Comparison of ENCODE assay signal across 11 cellular contexts in the genomic region with DNA sequence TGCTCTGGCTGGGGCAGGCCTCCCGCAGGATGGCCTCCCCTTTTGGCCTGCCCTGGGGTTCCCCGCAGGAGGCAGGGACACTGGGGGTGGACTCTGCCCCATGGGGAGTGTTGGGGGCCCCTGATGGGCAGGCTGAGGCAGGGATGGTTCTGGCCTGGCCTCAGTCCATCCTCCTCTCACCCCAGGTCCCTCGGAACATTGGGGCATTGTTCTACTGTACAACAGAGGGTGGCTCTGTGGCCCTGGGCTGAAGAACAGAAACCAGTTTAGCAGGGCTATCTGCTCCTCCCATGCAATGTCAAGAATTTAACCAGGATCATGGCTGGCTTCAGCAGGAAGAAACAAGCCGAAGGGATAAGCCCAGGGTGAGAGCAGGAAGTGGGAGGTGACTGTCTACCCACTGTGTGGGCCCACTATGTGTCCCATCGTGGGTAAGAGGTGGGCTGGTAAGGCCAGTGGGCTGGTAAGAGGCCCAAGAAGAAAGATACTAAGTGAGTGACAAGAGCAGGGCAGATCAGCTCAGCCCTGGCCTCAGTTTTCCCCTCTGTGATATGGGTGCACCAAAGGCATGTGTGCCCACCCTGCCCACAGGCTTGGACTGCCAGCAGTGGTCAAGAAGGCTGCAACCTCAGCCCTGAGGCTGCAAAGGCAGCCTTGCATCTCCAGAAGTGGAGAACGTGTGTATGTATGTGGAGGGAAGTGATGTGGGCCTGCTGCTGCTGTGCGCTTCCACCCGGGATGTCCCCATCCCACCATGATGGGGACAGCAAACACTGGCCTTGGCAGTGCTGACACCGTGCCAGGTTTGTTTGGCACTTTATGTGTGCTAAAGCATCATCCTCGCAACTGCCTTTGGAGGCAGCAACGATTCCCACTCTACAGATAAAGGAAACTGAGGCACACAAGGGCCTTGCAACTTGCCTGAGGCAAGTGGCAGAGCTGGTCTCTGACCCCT.
DNase-seq lines count a peak whose midpoint lies in the region; ATAC-seq, FAIRE-seq and TF ChIP-seq lines count a peak whose summit lies in the region.
"Had no signal": no experiment of that assay in that cellular context is flagged by ENCODE, and none has a peak within 500 bp of the region (broad histone marks: within the 10 kb centered on the region; RNA-seq: fewer than 3 reads in every experiment).

No MANE protein-coding gene starts in this region.

- H3K9ac ChIP-seq in K562 (ENCODE audit: insufficient read depth in 1 of 2, low read depth in 2 of 2, low read length in 2 of 2) = no peak overlapping the region

- H3K4me1 ChIP-seq in K562 (replicated peaks in 1 of 2; ENCODE audit: control insufficient read depth in 2 of 2, insufficient read depth in 2 of 2, low read length in 2 of 2) (no peaks in the 10 kb centered on the region), sigmoid colon (peaks cover 0 to 16% (median 0%) of the 10 kb centered on the region in 4 donors), ovary (ENCODE audit: insufficient read depth) (peaks cover 4% of the 10 kb centered on the region)

- no peak overlapping the region for H3K4me3 Mint-ChIP-seq in activated CD4-positive, alpha-beta memory T cell treated with anti-CD3 and anti-CD28 coated beads, Interleukin-2, amount 10 ng/mL, durations not matched to agents 7 days and 5 days
- H3K4me3 Mint-ChIP-seq: activated T-cell treated with anti-CD3 and anti-CD28 coated beads, Interleukin-2, amount 50 U/mL, for 24 hours had no signal

- POLR2A ChIA-PET in K562 (lab: Yijun Ruan, JAX) = no interaction called here
- POLR2A ChIA-PET in activated CD4-positive, alpha-beta memory T cell treated with anti-CD3 and anti-CD28 coated beads, Interleukin-2, amount 10 ng/mL, durations not matched to agents 7 days and 5 days (lab: Charles Lee) = no interaction called here

- BruUV-seq in K562 (replicated peaks; lab: Mats Ljungman, UMichigan) = no TSS peak

- H2AFZ ChIP-seq in K562 (ENCODE audit: low read depth, low read length) = no peak overlapping the region

- H3K4me3 ChIP-seq in K562 (no peak overlapping the region), sigmoid colon (no peak overlapping the region), ovary (no peak overlapping the region)
- H3K4me3 ChIP-seq: heart left ventricle had no signal

- peaks cover 5% of the 10 kb centered on the region for H3K4me1 Mint-ChIP-seq in activated CD4-positive, alpha-beta memory T cell treated with anti-CD3 and anti-CD28 coated beads, Interleukin-2, amount 10 ng/mL, durations not matched to agents 7 days and 5 days

- H3K4me2 ChIP-seq in K562 (ENCODE audit: insufficient read depth, low read length) = no peak overlapping the region

- no peaks in the 10 kb centered on the region for H3K36me3 Mint-ChIP-seq in activated CD4-positive, alpha-beta memory T cell treated with anti-CD3 and anti-CD28 coated beads, Interleukin-2, amount 10 ng/mL, durations not matched to agents 7 days and 5 days (ENCODE audit: low read depth)

- DNase-seq in EH (ENCODE audit: low read depth) (peak; percentile 37), K562 (ENCODE audit: extremely low read depth in 1 of 4, low spot score in 3 of 4) (no peak), islet precursor cell (peak; percentile 94), sigmoid colon (no peak), SHP77 treated with DMSO at 0.1 percent for 48 hours (lab: John Stamatoyannopoulos, UW) (no peak), ovary (no peak), SKM-1 (lab: John Stamatoyannopoulos, UW; ENCODE audit: unreplicated experiment) (no peak)
- DNase-seq in activated CD4-positive, alpha-beta memory T cell treated with anti-CD3 and anti-CD28 coated beads, Interleukin-2, amount 10 ng/mL, durations not matched to agents 7 days and 5 days = no peak
- DNase-seq: activated T-cell treated with anti-CD3 and anti-CD28 coated beads, Interleukin-2, amount 50 U/mL, for 24 hours; T-helper 9 cell had no signal

- in situ Hi-C loops in K562 (cut with MboI) = loop anchor here (10.0 kb wide), 2 partner anchors 168 to 488 kb away; no protein-coding TSS in a partner anchor

- CTCF ChIA-PET in K562 (lab: Yijun Ruan, JAX; ENCODE audit: low intra/inter-chr PET ratio) = no interaction called here
- CTCF ChIA-PET in activated CD4-positive, alpha-beta memory T cell treated with anti-CD3 and anti-CD28 coated beads, Interleukin-2, amount 10 ng/mL, durations not matched to agents 7 days and 5 days (lab: Charles Lee) = interaction anchor here (0.9 to 1.3 kb wide), 2 partner anchors 29 to 140 kb away, joined by 3 read pairs; no protein-coding TSS in a partner anchor

- H3K9me1 ChIP-seq in K562 (ENCODE audit: control insufficient read depth, insufficient read depth, low read length) = no peaks in the 10 kb centered on the region

- intact Hi-C loops in K562 (cut with micrococcal nuclease) = no loop called here
- intact Hi-C loops in sigmoid colon (cut with DNase I) = no loop called here
- intact Hi-C loops in ovary (cut with DNase I) = loop anchor here in 1 of 4 donors (10.0 kb wide), 1 partner anchor 498 kb away; no protein-coding TSS in a partner anchor

- no peak for ATAC-seq in K562

- FAIRE-seq in K562 (lab: Jason Lieb, UNC) = no peak

- H4K20me1 ChIP-seq in K562 (replicated peaks; ENCODE audit: control insufficient read depth, insufficient read depth, low read length) = 0 out of 2 replicates have a peak, but pooled peaks cover 8% of the 10 kb centered on the region

- H3K36me3 ChIP-seq in K562 (ENCODE audit: control insufficient read depth, insufficient read depth, low read length) (no peaks in the 10 kb centered on the region), sigmoid colon (no peaks in the 10 kb centered on the region), ovary (no peaks in the 10 kb centered on the region)

- TF ChIP-seq RAD21 in K562 (CRISPR knock-in tag; conservative IDR thresholded peaks at IDR 0.05 in 1 of 2, IDR thresholded peaks at IDR 0.05 in 1 of 2) = no peak

- H3K27ac ChIP-seq in K562 (ENCODE audit: extremely low read depth, low read depth, low read length) (no peak overlapping the region), sigmoid colon (peak overlapping the region; percentile 22 to 49 (median 38)), ovary (no peak overlapping the region)
- H3K27ac ChIP-seq: heart left ventricle had no signal

- no peaks in the 10 kb centered on the region for H3K9me3 Mint-ChIP-seq in activated CD4-positive, alpha-beta memory T cell treated with anti-CD3 and anti-CD28 coated beads, Interleukin-2, amount 10 ng/mL, durations not matched to agents 7 days and 5 days
- H3K9me3 Mint-ChIP-seq: activated T-cell treated with anti-CD3 and anti-CD28 coated beads, Interleukin-2, amount 50 U/mL, for 24 hours had no signal

- no peak overlapping the region for H3K27ac Mint-ChIP-seq in activated CD4-positive, alpha-beta memory T cell treated with anti-CD3 and anti-CD28 coated beads, Interleukin-2, amount 10 ng/mL, durations not matched to agents 7 days and 5 days
- H3K27ac Mint-ChIP-seq: activated T-cell treated with anti-CD3 and anti-CD28 coated beads, Interleukin-2, amount 50 U/mL, for 24 hours had no signal

- H3K79me2 ChIP-seq in K562 (ENCODE audit: control insufficient read depth, insufficient read depth, low read length) = no peaks in the 10 kb centered on the region

- no peak for TF ChIP-seq CTCF in K562 (IDR thresholded peaks at IDR 0.05 in 2 of 3, conservative IDR thresholded peaks at IDR 0.05 in 1 of 3; ENCODE audit: insufficient read depth in 2 of 3, low read depth in 1 of 3, low read length in 3 of 3)
- no peak for TF ChIP-seq CTCF in sigmoid colon (IDR thresholded peaks at IDR 0.05)
- TF ChIP-seq CTCF in ovary (IDR thresholded peaks at IDR 0.05) = no peak

- TF ChIP-seq EP300 in K562 (IDR thresholded peaks at IDR 0.05; ENCODE audit: low read length) = no peak
- no peak for TF ChIP-seq EP300 in sigmoid colon (IDR thresholded peaks at IDR 0.05)
- TF ChIP-seq EP300 in ovary (IDR thresholded peaks at IDR 0.05) = no peak

- 8% methylated on average over 9 of the region's 11 CpGs for WGBS in K562 (ENCODE audit: insufficient coverage, low coverage, missing lambda C conversion rate)
- WGBS in sigmoid colon, 2 donors = 53 to 80% methylated on average over 11 of the region's 11 CpGs
- 83 to 85% (median 84%) methylated on average over 11 of the region's 11 CpGs for WGBS in ovary, 3 donors

- no peaks in the 10 kb centered on the region for H3K27me3 Mint-ChIP-seq in activated CD4-positive, alpha-beta memory T cell treated with anti-CD3 and anti-CD28 coated beads, Interleukin-2, amount 10 ng/mL, durations not matched to agents 7 days and 5 days
- H3K27me3 Mint-ChIP-seq: activated T-cell treated with anti-CD3 and anti-CD28 coated beads, Interleukin-2, amount 50 U/mL, for 24 hours had no signal

- H3K9me3 ChIP-seq in K562 (replicated peaks; ENCODE audit: control insufficient read depth, insufficient read depth, low read depth, low read length) (no peaks in the 10 kb centered on the region), sigmoid colon (no peaks in the 10 kb centered on the region), ovary (no peaks in the 10 kb centered on the region)
- H3K9me3 ChIP-seq: heart left ventricle had no signal

- peaks cover 4 to 26% of the 10 kb centered on the region in 2 experiments; a peak in 4 of 5 replicates for H3K27me3 ChIP-seq in K562 (ENCODE audit: control insufficient read depth in 2 of 2, insufficient read depth in 2 of 2, low read length in 2 of 2)
- no peaks in the 10 kb centered on the region for H3K27me3 ChIP-seq in sigmoid colon
- no peaks in the 10 kb centered on the region for H3K27me3 ChIP-seq in ovary
- H3K27me3 ChIP-seq: heart left ventricle had no signal

- TF ChIP-seq POLR2A in K562 (conservative IDR thresholded peaks at IDR 0.05) (no peak), sigmoid colon (IDR thresholded peaks at IDR 0.05) (no peak), ovary (IDR thresholded peaks at IDR 0.05) (no peak)

TF ChIP-seq in K562, 482 proteins besides CTCF, POLR2A, EP300 and RAD21:
- TF ChIP-seq BCOR (IDR thresholded peaks at IDR 0.05) (peak; percentile 70; the same call in 1 of the 2 replicates), ZNF253 (CRISPR knock-in tag; conservative IDR thresholded peaks at IDR 0.05) (no peak), KDM1A (IDR thresholded peaks at IDR 0.05) (0 out of 4 replicates have a peak, but pooled peaks of 1 of the 2 experiments have one; percentile 7)

Comparison
In these comparisons a context has a peak if more than half of its experiments do, and no peak if none do; other contexts are left out.
1. DNase-seq: peak in EH (single experiment) and islet precursor cell (single experiment); none in K562 (0 of 4), sigmoid colon (single experiment), SHP77 treated with DMSO at 0.1 percent for 48 hours (single experiment), ovary (0 of 5), activated CD4-positive, alpha-beta memory T cell treated with anti-CD3 and anti-CD28 coated beads, Interleukin-2, amount 10 ng/mL, durations not matched to agents 7 days and 5 days (single experiment) and SKM-1 (single experiment).
2. H3K27ac ChIP-seq: peak in sigmoid colon (4 of 4); none in K562 (single experiment) and ovary (0 of 2).